ENCODE assay signal across 8 cellular contexts in the genomic region with DNA sequence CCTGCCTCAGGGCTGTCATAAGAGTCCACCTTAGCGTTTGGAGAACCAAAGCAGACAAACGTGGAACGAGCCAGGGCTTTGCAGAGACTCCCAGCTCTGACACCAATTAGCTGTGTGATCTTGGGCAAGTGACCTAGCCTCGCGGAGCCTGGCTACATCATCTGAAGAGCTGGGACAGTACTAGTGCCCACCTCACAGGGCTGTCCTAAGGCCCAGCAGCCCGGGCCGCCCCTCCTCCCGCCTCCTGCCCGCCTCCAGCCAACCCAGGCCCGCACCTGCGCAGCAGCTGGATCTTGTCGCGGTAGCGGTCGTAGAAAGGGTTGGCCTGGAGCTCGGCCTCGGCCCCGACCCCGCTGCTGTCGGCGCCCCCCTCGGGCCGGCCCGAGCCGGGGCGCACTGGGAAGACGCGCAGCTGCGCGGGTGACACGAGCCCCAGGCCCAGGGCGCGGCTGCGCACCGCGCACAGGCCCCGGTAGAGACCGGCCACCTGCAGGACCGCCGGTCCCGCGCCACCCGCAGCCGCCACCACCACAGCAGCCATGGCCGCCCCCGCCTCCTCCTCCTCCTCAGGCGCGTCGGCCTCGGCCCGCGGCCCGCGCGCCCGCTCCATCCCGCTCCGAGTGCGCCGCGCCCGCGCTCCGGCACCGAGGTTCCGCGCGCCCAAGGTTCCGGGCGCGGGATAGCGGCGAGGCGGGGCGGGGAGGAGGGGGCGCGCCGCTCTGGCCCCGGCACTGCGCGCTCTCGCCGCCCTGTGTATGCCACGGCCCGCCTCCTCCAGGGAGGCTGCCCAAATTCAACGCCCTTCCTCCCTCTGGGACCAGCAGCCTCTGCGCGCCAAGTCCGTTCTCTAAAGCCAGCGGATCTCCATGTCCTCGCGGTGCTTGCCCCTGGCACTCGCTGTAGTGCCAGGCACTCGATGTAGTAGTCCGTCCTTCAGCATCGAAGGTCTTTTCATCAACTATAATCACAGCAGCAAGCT. TPM values are rescaled to one million over a fixed set of nuclear protein-coding genes. Genes with fewer than 3 reads are reported as not detected.
DNase-seq lines count a peak whose midpoint lies in the region; ATAC-seq and TF ChIP-seq lines count a peak whose summit lies in the region.

Gene ATPAF1 (minus strand): TSS at position 583 of the 979 bp plus-strand sequence. CDS start 42 bp downstream, at position 541.

- CTCF ChIA-PET in activated naive CD4-positive, alpha-beta T cell treated with anti-CD3 and anti-CD28 coated beads, Interleukin-2, amount 10 ng/mL, durations not matched to agents 7 days and 5 days (lab: Charles Lee), result interaction anchor here (0.7 to 1.5 kb wide), 4 partner anchors 8 to 133 kb away, joined by 3 to 5 read pairs (median 3); partner anchors contain the start of gene MOB3C

- H3K4me3 ChIP-seq in SK-N-MC (peak within 1 kb of the TSS; percentile 91), thoracic aorta (peak within 1 kb of the TSS; percentile 97)

- H3K4me1 Mint-ChIP-seq in activated naive CD4-positive, alpha-beta T cell treated with anti-CD3 and anti-CD28 coated beads, Interleukin-2, amount 10 ng/mL, durations not matched to agents 7 days and 5 days, result peaks cover 23% of the 10 kb centered on the region

- no peak for TF ChIP-seq CTCF in omental fat pad (IDR thresholded peaks at IDR 0.05)
- TF ChIP-seq CTCF in thoracic aorta (IDR thresholded peaks at IDR 0.05), result no peak

- no peaks in the 10 kb centered on the region for H3K9me3 Mint-ChIP-seq in activated naive CD4-positive, alpha-beta T cell treated with anti-CD3 and anti-CD28 coated beads, Interleukin-2, amount 10 ng/mL, durations not matched to agents 7 days and 5 days

- peak within 1 kb of the TSS; percentile 76 for H3K27ac Mint-ChIP-seq in activated naive CD4-positive, alpha-beta T cell treated with anti-CD3 and anti-CD28 coated beads, Interleukin-2, amount 10 ng/mL, durations not matched to agents 7 days and 5 days

- DNase-seq in DMS53 treated with DMSO at 0.1 percent for 48 hours (lab: John Stamatoyannopoulos, UW; ENCODE audit: unreplicated experiment), result peak; percentile 91
- no peak for DNase-seq in SK-N-MC (ENCODE audit: low read depth, low spot score)
- DNase-seq in activated naive CD4-positive, alpha-beta T cell treated with anti-CD3 and anti-CD28 coated beads, Interleukin-2, amount 10 ng/mL, durations not matched to agents 7 days and 5 days, result peak; percentile 74
- DNase-seq in glomerular visceral epithelial cell (ENCODE audit: extremely low spot score), result peak; percentile 62
- DNase-seq in omental fat pad (ENCODE audit: low spot score), result no peak
- peak; percentile 18 for DNase-seq in thoracic aorta (ENCODE audit: low spot score)

- peaks cover 27% of the 10 kb centered on the region for H3K36me3 Mint-ChIP-seq in activated naive CD4-positive, alpha-beta T cell treated with anti-CD3 and anti-CD28 coated beads, Interleukin-2, amount 10 ng/mL, durations not matched to agents 7 days and 5 days

- no peaks in the 10 kb centered on the region for H3K27me3 ChIP-seq in thoracic aorta (replicated peaks; ENCODE audit: insufficient read depth)

- peak within 1 kb of the TSS; percentile 93 for H3K9ac ChIP-seq in SK-N-MC (ENCODE audit: insufficient read length)

- H3K27me3 Mint-ChIP-seq in activated naive CD4-positive, alpha-beta T cell treated with anti-CD3 and anti-CD28 coated beads, Interleukin-2, amount 10 ng/mL, durations not matched to agents 7 days and 5 days, result no peaks in the 10 kb centered on the region

- peak within 1 kb of the TSS; percentile 64 for H3K27ac ChIP-seq in KOPT-K1 (ENCODE audit: low read depth, low read length, poor library complexity, severe bottlenecking)
- H3K27ac ChIP-seq in SK-N-MC, result no peak within 1 kb of the TSS
- peak within 1 kb of the TSS; percentile 82 to 86 for H3K27ac ChIP-seq in thoracic aorta

- H3K36me3 ChIP-seq in KOPT-K1 (ENCODE audit: insufficient read depth, low read length), result peaks cover 29% of the 10 kb centered on the region
- peaks cover 22% of the 10 kb centered on the region for H3K36me3 ChIP-seq in SK-N-MC (ENCODE audit: insufficient read depth, low read length)
- peaks cover 6% of the 10 kb centered on the region for H3K36me3 ChIP-seq in thoracic aorta

- H3K9me3 ChIP-seq in KOPT-K1 (ENCODE audit: insufficient read depth, low read length, poor library complexity, severe bottlenecking) (no peaks in the 10 kb centered on the region), SK-N-MC (ENCODE audit: low read depth, low read length) (no peaks in the 10 kb centered on the region), thoracic aorta (no peaks in the 10 kb centered on the region)

- peak within 1 kb of the TSS; percentile 82 for H3K4me3 Mint-ChIP-seq in activated naive CD4-positive, alpha-beta T cell treated with anti-CD3 and anti-CD28 coated beads, Interleukin-2, amount 10 ng/mL, durations not matched to agents 7 days and 5 days

- H3K4me1 ChIP-seq in thoracic aorta (ENCODE audit: control insufficient read depth in 1 of 2, low read depth in 2 of 2), result peaks cover 13 to 27% of the 10 kb centered on the region in 2 donors

- ATAC-seq in GM21717 (IDR thresholded peaks at IDR 0.05; ENCODE audit: unreplicated experiment) (peak; percentile 70), omental fat pad (ENCODE audit: low FRiP score) (peak; percentile 91), thoracic aorta (ENCODE audit: insufficient number of reproducible peaks, low FRiP score, low read depth) (peak; percentile 65)

RNA-seq across cellular contexts. Expression of gene ATPAF1, which starts in this region (rescaled TPM):
- total RNA-seq in omental fat pad, result 10 to 100 TPM; 33.1 to 83.6 (median 57.0) TPM
- 10 to 100 TPM; 38.5 to 55.6 TPM for total RNA-seq in thoracic aorta

Comparison
In these comparisons a context has a peak if more than half of its experiments do, and no peak if none do; other contexts are left out.
1. DNase-seq: peak in DMS53 treated with DMSO at 0.1 percent for 48 hours (single experiment), activated naive CD4-positive, alpha-beta T cell treated with anti-CD3 and anti-CD28 coated beads, Interleukin-2, amount 10 ng/mL, durations not matched to agents 7 days and 5 days (single experiment), glomerular visceral epithelial cell (single experiment) and thoracic aorta (single experiment); none in SK-N-MC (single experiment) and omental fat pad (single experiment).
2. Peak in every context shown above with its lines, with median percentiles within 50 percentile points of each other: ATAC-seq.